Comparison of ENCODE assay signal across 1 cellular context in the genomic region with DNA sequence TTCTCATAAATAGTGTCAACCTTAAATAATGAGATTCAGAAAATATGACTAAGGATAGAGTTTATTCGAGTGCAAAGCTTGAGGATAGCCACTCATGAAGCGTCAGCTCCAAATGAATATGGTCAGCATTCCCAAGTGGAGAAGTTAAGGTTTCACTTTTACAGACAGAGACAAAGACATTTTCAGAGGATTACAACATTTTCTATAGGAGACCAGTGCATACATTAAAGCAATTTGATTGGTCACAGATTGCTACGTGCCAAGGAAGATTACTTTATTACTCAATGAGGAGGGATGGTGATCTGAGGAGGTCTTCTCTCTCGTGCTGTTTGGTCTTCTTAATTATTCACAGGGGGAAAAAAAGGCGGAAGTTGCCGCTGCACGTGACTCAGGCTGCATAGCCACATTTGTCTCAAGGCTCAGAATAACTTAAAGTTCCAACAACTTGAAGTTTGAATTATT.
TF ChIP-seq lines count a peak whose summit lies in the region.

No MANE protein-coding gene starts in this region.

TF ChIP-seq in HCT116, 20 proteins besides CTCF, POLR2A, EP300 and RAD21 (continued from another document):
- TF ChIP-seq YY1 (IDR thresholded peaks at IDR 0.05; ENCODE audit: extremely low read depth, insufficient replicate concordance, low read depth, low read length), result no peak
- TF ChIP-seq, protein P1, sequence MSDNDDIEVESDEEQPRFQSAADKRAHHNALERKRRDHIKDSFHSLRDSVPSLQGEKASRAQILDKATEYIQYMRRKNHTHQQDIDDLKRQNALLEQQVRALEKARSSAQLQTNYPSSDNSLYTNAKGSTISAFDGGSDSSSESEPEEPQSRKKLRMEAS (IDR thresholded peaks at IDR 0.05), result no peak
- TF ChIP-seq, protein P2, sequence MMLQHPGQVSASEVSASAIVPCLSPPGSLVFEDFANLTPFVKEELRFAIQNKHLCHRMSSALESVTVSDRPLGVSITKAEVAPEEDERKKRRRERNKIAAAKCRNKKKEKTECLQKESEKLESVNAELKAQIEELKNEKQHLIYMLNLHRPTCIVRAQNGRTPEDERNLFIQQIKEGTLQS (IDR thresholded peaks at IDR 0.05), result no peak
- TF ChIP-seq EZH2 (IDR thresholded peaks at IDR 0.05), result no peak
- TF ChIP-seq CBX3 (IDR thresholded peaks at IDR 0.05; ENCODE audit: low read depth), result no peak
- TF ChIP-seq SRF (IDR thresholded peaks at IDR 0.05; ENCODE audit: low read depth), result no peak
